Comparison of ENCODE assay signal across 31 cellular contexts in genomic region chr1:38436006-38436405, GRCh38.
"Had no signal": no experiment of that assay in that cellular context is flagged by ENCODE, and none has a peak within 500 bp of the region (broad histone marks: within the 10 kb centered on the region; RNA-seq: fewer than 3 reads in every experiment).

No MANE protein-coding gene starts in this region.

- H3K4me3 ChIP-seq: adrenal gland, ascending aorta, body of pancreas, breast epithelium, cardiac muscle cell had no signal

- DNase-seq: activated effector memory CD4-positive, alpha-beta T cell treated with anti-CD3 and anti-CD28 coated beads, Interleukin-2, amount 50 U/mL, for 16 hours; activated effector memory CD4-positive, alpha-beta T cell treated with Interleukin-2 at 50 U/mL for 16 hours; activated gamma-delta T cell; activated gamma-delta T cell treated with Interleukin-2 at 50 U/mL for 16 hours; activated naive CD4-positive, alpha-beta T cell; activated naive CD4-positive, alpha-beta T cell treated with anti-CD3 and anti-CD28 coated beads for 36 hours; activated naive CD4-positive, alpha-beta T cell treated with anti-CD3 and anti-CD28 coated beads, Interleukin-2, amount 10 ng/mL, durations not matched to agents 7 days and 5 days; activated naive CD4-positive, alpha-beta T cell treated with anti-CD3 and anti-CD28 coated beads, Interleukin-2, amount 50 U/mL, for 16 hours; activated naive CD4-positive, alpha-beta T cell treated with Interleukin-2 at 50 U/mL for 16 hours; activated naive CD8-positive, alpha-beta T cell treated with anti-CD3 and anti-CD28 coated beads for 36 hours; activated naive CD8-positive, alpha-beta T cell treated with anti-CD3 and anti-CD28 coated beads, Interleukin-2, amount 10 ng/mL, durations not matched to agents 7 days and 5 days; activated naive CD8-positive, alpha-beta T cell treated with anti-CD3 and anti-CD28 coated beads, Interleukin-2, amount 50 U/mL, for 24 hours; activated T-cell treated with anti-CD3 and anti-CD28 coated beads, Interleukin-2, amount 50 U/mL, for 24 hours; activated T-cell treated with anti-CD3 and anti-CD28 coated beads, Interleukin-2, amount 50 U/mL, for 4 hours; activated T-cell treated with anti-CD3 and anti-CD28 coated beads, Interleukin-2, amount 50 U/mL, for 48 hours; activated T-cell treated with anti-CD3 and anti-CD28 coated beads, Interleukin-2, amount 50 U/mL, for 72 hours; adrenal gland; amniotic stem cell; amygdala; anterior cingulate cortex; aorta; body of pancreas; brain microvascular endothelial cell; caudate nucleus; central memory CD4-positive, alpha-beta T cell; cerebellar nuclear complex had no signal

- H3K27ac ChIP-seq: adrenal gland, ascending aorta, body of pancreas, brain microvascular endothelial cell, breast epithelium, cardiac muscle cell had no signal

- ATAC-seq: activated naive CD4-positive, alpha-beta T cell treated with anti-CD3 and anti-CD28 coated beads, Interleukin-2, amount 50 U/mL, for 72 hours; activated naive CD8-positive, alpha-beta T cell treated with anti-CD3 and anti-CD28 coated beads, Interleukin-2, amount 50 U/mL, for 24 hours; activated T-cell treated with anti-CD3 and anti-CD28 coated beads, Interleukin-2, amount 50 U/mL, for 4 hours; activated T-cell treated with anti-CD3 and anti-CD28 coated beads, Interleukin-2, amount 50 U/mL, for 72 hours; activated T-helper 17 cell treated with anti-CD3 and anti-CD28 coated beads, Interleukin-2, amount 50 U/mL, for 72 hours; body of pancreas had no signal

- H3K9me3 ChIP-seq: adrenal gland, body of pancreas had no signal

- H3K4me1 ChIP-seq: adrenal gland, ascending aorta, body of pancreas, breast epithelium had no signal

- H3K36me3 ChIP-seq: adrenal gland, ascending aorta, brain microvascular endothelial cell, breast epithelium, cardiac muscle cell had no signal

- H3K27me3 ChIP-seq: adrenal gland, ascending aorta, body of pancreas, brain microvascular endothelial cell, breast epithelium, cardiac muscle cell had no signal
